In genomic region chr2:14303366-14304115, GRCh38 we compare ENCODE assay signal across 13 cellular contexts.
DNase-seq lines count a peak whose midpoint lies in the region; ATAC-seq and TF ChIP-seq lines count a peak whose summit lies in the region.
"Had no signal": no experiment of that assay in that cellular context is flagged by ENCODE, and none has a peak within 500 bp of the region (broad histone marks: within the 10 kb centered on the region; RNA-seq: fewer than 3 reads in every experiment).

No MANE protein-coding gene starts in this region.

- H3K4me3 Mint-ChIP-seq in activated T-cell treated with anti-CD3 and anti-CD28 coated beads, Interleukin-2, amount 50 U/mL, for 4 hours, result no peak overlapping the region
- H3K4me3 Mint-ChIP-seq: naive B cell had no signal

- H4K20me1 ChIP-seq in OCI-LY3 (ENCODE audit: insufficient read depth, low read length), result no peaks in the 10 kb centered on the region

- TF ChIP-seq CTCF in OCI-LY3 (IDR thresholded peaks at IDR 0.05; ENCODE audit: low read depth, low read length), result no peak

- H3K4me1 Mint-ChIP-seq in activated T-cell treated with anti-CD3 and anti-CD28 coated beads, Interleukin-2, amount 50 U/mL, for 4 hours (ENCODE audit: low read depth), result no peaks in the 10 kb centered on the region
- H3K4me1 Mint-ChIP-seq: naive B cell had no signal

- H3K9ac ChIP-seq in OCI-LY3 (ENCODE audit: low read length), result peak overlapping the region; percentile 52; the same call in 1 of the 2 replicates
- H3K9ac ChIP-seq: SK-N-SH had no signal

- H3K27ac ChIP-seq in OCI-LY3 (ENCODE audit: low read length), result peak overlapping the region; percentile 92
- H3K27ac ChIP-seq: C4-2B had no signal

- ATAC-seq in GM18520 (IDR thresholded peaks at IDR 0.05; ENCODE audit: unreplicated experiment) (peak; percentile 81), GM21528 (IDR thresholded peaks at IDR 0.05; ENCODE audit: low FRiP score, unreplicated experiment) (peak; percentile 82), HG03097 (IDR thresholded peaks at IDR 0.05; ENCODE audit: low FRiP score, unreplicated experiment) (peak; percentile 67)
- no peak for ATAC-seq in activated T-cell treated with anti-CD3 and anti-CD28 coated beads, Interleukin-2, amount 50 U/mL, for 4 hours

- H3K27me3 Mint-ChIP-seq in activated T-cell treated with anti-CD3 and anti-CD28 coated beads, Interleukin-2, amount 50 U/mL, for 4 hours (ENCODE audit: low read depth), result no peaks in the 10 kb centered on the region
- H3K27me3 Mint-ChIP-seq: naive B cell had no signal

- H3K27me3 ChIP-seq in OCI-LY3 (ENCODE audit: low read depth, low read length) (no peaks in the 10 kb centered on the region), MG63 (no peaks in the 10 kb centered on the region)

- peaks cover 62% of the 10 kb centered on the region for H3K4me1 ChIP-seq in OCI-LY3 (ENCODE audit: low read length)

- H3K9me3 ChIP-seq in OCI-LY3 (ENCODE audit: insufficient read depth, low read length) (peaks cover 6% of the 10 kb centered on the region; the same call in 1 of the 2 replicates), MG63 (no peaks in the 10 kb centered on the region)
- H3K9me3 ChIP-seq: SK-N-SH had no signal

- peak overlapping the region; percentile 63 for H3K4me2 ChIP-seq in OCI-LY3 (ENCODE audit: low read length)
- H3K4me2 ChIP-seq: SK-N-SH had no signal

- H3K9me3 Mint-ChIP-seq in activated T-cell treated with anti-CD3 and anti-CD28 coated beads, Interleukin-2, amount 50 U/mL, for 4 hours, result peaks cover 15% of the 10 kb centered on the region

- H3K36me3 ChIP-seq in OCI-LY3 (replicated peaks; ENCODE audit: low read depth, low read length) (peaks cover 45% of the 10 kb centered on the region), MG63 (no peaks in the 10 kb centered on the region)

- no peak for DNase-seq in HPDE6-E6E7 (ENCODE audit: extremely low spot score)
- DNase-seq in stimulated activated CD8-positive, alpha-beta memory T cell treated with anti-CD3 and anti-CD28 coated beads, Interleukin-4, amount 100 ng/mL, for 48 hours, result no peak
- DNase-seq in MG63, result no peak
- DNase-seq in activated T-cell treated with anti-CD3 and anti-CD28 coated beads, Interleukin-2, amount 50 U/mL, for 4 hours, result no peak
- DNase-seq: activated CD8-positive, alpha-beta memory T cell treated with anti-CD3 and anti-CD28 coated beads for 24 hours; naive B cell; SK-N-SH; stimulated activated naive CD4-positive, alpha-beta T cell had no signal

- no peaks in the 10 kb centered on the region for H3K36me3 Mint-ChIP-seq in activated T-cell treated with anti-CD3 and anti-CD28 coated beads, Interleukin-2, amount 50 U/mL, for 4 hours (ENCODE audit: insufficient read depth)
- H3K36me3 Mint-ChIP-seq: naive B cell had no signal

- H3K4me3 ChIP-seq in OCI-LY3 (ENCODE audit: low read length) (peak overlapping the region; percentile 36; the same call in 1 of the 2 replicates), MG63 (no peak overlapping the region)

- peak overlapping the region; percentile 2; the same call in 1 of the 2 replicates for H2AFZ ChIP-seq in OCI-LY3 (ENCODE audit: low read depth, low read length)

- no peaks in the 10 kb centered on the region for H3K79me2 ChIP-seq in OCI-LY3 (ENCODE audit: low read length)

Comparison
In these comparisons a context has a peak if more than half of its experiments do, and no peak if none do; other contexts are left out.
1. ATAC-seq: peak in GM18520 (single experiment), GM21528 (single experiment) and HG03097 (single experiment); none in activated T-cell treated with anti-CD3 and anti-CD28 coated beads, Interleukin-2, amount 50 U/mL, for 4 hours (0 of 2).